In the genomic region with DNA sequence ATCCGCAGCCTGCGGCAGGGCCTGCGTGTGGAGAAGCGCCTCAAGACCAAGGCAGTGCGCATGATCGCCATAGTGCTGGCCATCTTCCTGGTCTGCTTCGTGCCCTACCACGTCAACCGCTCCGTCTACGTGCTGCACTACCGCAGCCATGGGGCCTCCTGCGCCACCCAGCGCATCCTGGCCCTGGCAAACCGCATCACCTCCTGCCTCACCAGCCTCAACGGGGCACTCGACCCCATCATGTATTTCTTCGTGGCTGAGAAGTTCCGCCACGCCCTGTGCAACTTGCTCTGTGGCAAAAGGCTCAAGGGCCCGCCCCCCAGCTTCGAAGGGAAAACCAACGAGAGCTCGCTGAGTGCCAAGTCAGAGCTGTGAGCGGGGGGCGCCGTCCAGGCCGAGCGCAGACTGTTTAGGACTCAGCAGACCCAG, we compare ENCODE assay signal across 18 cellular contexts. TPM values are rescaled to one million over a fixed set of nuclear protein-coding genes. Genes with fewer than 3 reads are reported as not detected.
DNase-seq lines count a peak whose midpoint lies in the region; ATAC-seq and TF ChIP-seq lines count a peak whose summit lies in the region.
"Had no signal": no experiment of that assay in that cellular context is flagged by ENCODE, and none has a peak within 500 bp of the region (broad histone marks: within the 10 kb centered on the region; RNA-seq: fewer than 3 reads in every experiment).

No MANE protein-coding gene starts in this region.

- 88% methylated on average over 18 to 21 of the region's 29 CpGs for WGBS in esophagus squamous epithelium, 2 donors
- WGBS in lung, 2 donors = 93 to 95% methylated on average over 29 of the region's 29 CpGs
- 83 to 91% (median 90%) methylated on average over 27 to 29 of the region's 29 CpGs for WGBS in stomach, 5 donors

- intact Hi-C loops in esophagus squamous epithelium (cut with DNase I) (no loop called here), stomach (cut with DNase I; ENCODE audit: low total_unique reads) (no loop called here)

- peak overlapping the region; percentile 92; the same call in 1 of the 2 replicates for H3K27ac ChIP-seq in DND-41 (ENCODE audit: low read length)
- peak overlapping the region; percentile 14 to 66 (median 50) for H3K27ac ChIP-seq in esophagus squamous epithelium
- H3K27ac ChIP-seq in lung (ENCODE audit: low read depth in 1 of 2, low read length in 1 of 2) = peak overlapping the region; percentile 27 to 75
- peak overlapping the region in 4 of 5 donors; percentile 15 to 90 (median 83) for H3K27ac ChIP-seq in stomach

- H3K4me3 ChIP-seq in DND-41 (ENCODE audit: low read depth in 1 of 2, low read length in 2 of 2) (no peak overlapping the region), esophagus squamous epithelium (no peak overlapping the region), lung (no peak overlapping the region), stomach (no peak overlapping the region)
- H3K4me3 ChIP-seq: adrenal gland had no signal

- no peak for TF ChIP-seq POLR2A in esophagus squamous epithelium (IDR thresholded peaks at IDR 0.05)
- TF ChIP-seq POLR2A in stomach (IDR thresholded peaks at IDR 0.05) = no peak

- H3K9me3 ChIP-seq in DND-41 (ENCODE audit: insufficient read depth, low read length, severe bottlenecking) (no peaks in the 10 kb centered on the region), esophagus squamous epithelium (no peaks in the 10 kb centered on the region), lung (ENCODE audit: control insufficient read depth in 2 of 2, insufficient read depth in 1 of 2, low read length in 1 of 2) (no peaks in the 10 kb centered on the region), stomach (no peaks in the 10 kb centered on the region)
- H3K9me3 ChIP-seq: adrenal gland had no signal

- no peak overlapping the region for H2AFZ ChIP-seq in DND-41 (ENCODE audit: low read depth, low read length)

- ATAC-seq in DND-41 (ENCODE audit: insufficient read depth, low read depth) (no peak), lung (ENCODE audit: insufficient read depth, low FRiP score) (no peak), GM18907 (IDR thresholded peaks at IDR 0.05; ENCODE audit: unreplicated experiment) (no peak), SK-N-SH treated with all-trans-retinoic acid at 6 μM for 48 hours (no peak)
- ATAC-seq: activated CD4-positive, alpha-beta T cell treated with anti-CD3 and anti-CD28 coated beads for 36 hours; effector memory CD8-positive, alpha-beta T cell had no signal

- no peaks in the 10 kb centered on the region for H3K79me2 ChIP-seq in DND-41 (ENCODE audit: insufficient read depth, low read length)

- no peaks in the 10 kb centered on the region for H4K20me1 ChIP-seq in DND-41 (ENCODE audit: insufficient read depth, low read length)

- no peak overlapping the region for H3K4me2 ChIP-seq in DND-41 (ENCODE audit: insufficient read depth, low read length)

- H3K9ac ChIP-seq in DND-41 (ENCODE audit: low read depth, low read length) = no peak overlapping the region

- DNase-seq in DND-41 (no peak), esophagus squamous epithelium (lab: John Stamatoyannopoulos, UW) (no peak), lung (ENCODE audit: low spot score) (no peak), stomach (no peak), retina (no peak), NCI-H82 (lab: John Stamatoyannopoulos, UW) (no peak)
- DNase-seq: activated CD4-positive, alpha-beta T cell treated with anti-CD3 and anti-CD28 coated beads for 36 hours; DMS53; effector memory CD8-positive, alpha-beta T cell; MM.1S; NCI-H187; SW 1271 had no signal

- peaks cover 55% of the 10 kb centered on the region for H3K4me1 ChIP-seq in DND-41 (ENCODE audit: insufficient read depth, low read length)
- H3K4me1 ChIP-seq in esophagus squamous epithelium = peaks cover 11 to 87% (median 37%) of the 10 kb centered on the region in 3 donors
- H3K4me1 ChIP-seq in lung (ENCODE audit: control insufficient read depth in 2 of 2, insufficient read depth in 2 of 2, low read length in 2 of 2) = peaks cover 12 to 46% of the 10 kb centered on the region in 2 donors
- H3K4me1 ChIP-seq in stomach = peaks cover 16 to 96% (median 59%) of the 10 kb centered on the region in 4 donors

- TF ChIP-seq EP300 in stomach (IDR thresholded peaks at IDR 0.05) = no peak

- H3K36me3 ChIP-seq in DND-41 (ENCODE audit: insufficient read depth, low read length) (no peaks in the 10 kb centered on the region), esophagus squamous epithelium (peaks cover 0 to 14% (median 0%) of the 10 kb centered on the region in 3 donors), lung (ENCODE audit: control insufficient read depth in 2 of 2, insufficient read depth in 2 of 2, low read length in 2 of 2) (peaks cover 0 to 24% of the 10 kb centered on the region in 2 donors), stomach (peaks cover 0 to 14% (median 4%) of the 10 kb centered on the region in 4 donors)
- H3K36me3 ChIP-seq: adrenal gland had no signal

- H3K27me3 ChIP-seq in DND-41 (ENCODE audit: insufficient read depth, low read length, poor library complexity) = no peaks in the 10 kb centered on the region
- no peaks in the 10 kb centered on the region for H3K27me3 ChIP-seq in esophagus squamous epithelium
- H3K27me3 ChIP-seq in lung (ENCODE audit: control insufficient read depth, insufficient read depth) = no peaks in the 10 kb centered on the region
- H3K27me3 ChIP-seq in stomach = no peaks in the 10 kb centered on the region
- H3K27me3 ChIP-seq: adrenal gland had no signal

- TF ChIP-seq CTCF in DND-41 (IDR thresholded peaks at IDR 0.05; ENCODE audit: borderline replicate concordance, extremely low read depth, low read length, poor library complexity, severe bottlenecking) (no peak), esophagus squamous epithelium (IDR thresholded peaks at IDR 0.05) (no peak), lung (IDR thresholded peaks at IDR 0.05; ENCODE audit: control extremely low read depth, extremely low read depth) (no peak), stomach (IDR thresholded peaks at IDR 0.05) (no peak)

TF ChIP-seq in SK-N-SH treated with all-trans-retinoic acid at 6 μM for 48 hours, 23 proteins besides CTCF, POLR2A, EP300 and RAD21:
- TF ChIP-seq, protein P1, sequence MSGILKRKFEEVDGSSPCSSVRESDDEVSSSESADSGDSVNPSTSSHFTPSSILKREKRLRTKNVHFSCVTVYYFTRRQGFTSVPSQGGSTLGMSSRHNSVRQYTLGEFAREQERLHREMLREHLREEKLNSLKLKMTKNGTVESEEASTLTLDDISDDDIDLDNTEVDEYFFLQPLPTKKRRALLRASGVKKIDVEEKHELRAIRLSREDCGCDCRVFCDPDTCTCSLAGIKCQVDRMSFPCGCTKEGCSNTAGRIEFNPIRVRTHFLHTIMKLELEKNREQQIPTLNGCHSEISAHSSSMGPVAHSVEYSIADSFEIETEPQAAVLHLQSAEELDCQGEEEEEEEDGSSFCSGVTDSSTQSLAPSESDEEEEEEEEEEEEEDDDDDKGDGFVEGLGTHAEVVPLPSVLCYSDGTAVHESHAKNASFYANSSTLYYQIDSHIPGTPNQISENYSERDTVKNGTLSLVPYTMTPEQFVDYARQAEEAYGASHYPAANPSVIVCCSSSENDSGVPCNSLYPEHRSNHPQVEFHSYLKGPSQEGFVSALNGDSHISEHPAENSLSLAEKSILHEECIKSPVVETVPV (CRISPR knock-in tag; IDR thresholded peaks at IDR 0.05) = no peak
- TF ChIP-seq CSDC2 (CRISPR knock-in tag; IDR thresholded peaks at IDR 0.05) (no peak), ISL1 (CRISPR knock-in tag; IDR thresholded peaks at IDR 0.05) (no peak)
- TF ChIP-seq, protein P2, sequence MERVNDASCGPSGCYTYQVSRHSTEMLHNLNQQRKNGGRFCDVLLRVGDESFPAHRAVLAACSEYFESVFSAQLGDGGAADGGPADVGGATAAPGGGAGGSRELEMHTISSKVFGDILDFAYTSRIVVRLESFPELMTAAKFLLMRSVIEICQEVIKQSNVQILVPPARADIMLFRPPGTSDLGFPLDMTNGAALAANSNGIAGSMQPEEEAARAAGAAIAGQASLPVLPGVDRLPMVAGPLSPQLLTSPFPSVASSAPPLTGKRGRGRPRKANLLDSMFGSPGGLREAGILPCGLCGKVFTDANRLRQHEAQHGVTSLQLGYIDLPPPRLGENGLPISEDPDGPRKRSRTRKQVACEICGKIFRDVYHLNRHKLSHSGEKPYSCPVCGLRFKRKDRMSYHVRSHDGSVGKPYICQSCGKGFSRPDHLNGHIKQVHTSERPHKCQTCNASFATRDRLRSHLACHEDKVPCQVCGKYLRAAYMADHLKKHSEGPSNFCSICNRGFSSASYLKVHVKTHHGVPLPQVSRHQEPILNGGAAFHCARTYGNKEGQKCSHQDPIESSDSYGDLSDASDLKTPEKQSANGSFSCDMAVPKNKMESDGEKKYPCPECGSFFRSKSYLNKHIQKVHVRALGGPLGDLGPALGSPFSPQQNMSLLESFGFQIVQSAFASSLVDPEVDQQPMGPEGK (CRISPR knock-in tag; IDR thresholded peaks at IDR 0.05; ENCODE audit: borderline replicate concordance) = no peak

RNA-seq across cellular contexts. Expression of gene GPR17, which starts 5.4 kb away (rescaled TPM):
- total RNA-seq in esophagus squamous epithelium (not detected), lung (under 1 TPM in 1 of 2 donors, not detected in 1; 0.40 TPM), stomach (not detected)
- polyA plus RNA-seq in lung (1 to 10 TPM in 1 of 2 donors, under 1 TPM in 1; 0.30 to 1.4 TPM), stomach (under 1 TPM; 0.19 to 0.61 (median 0.25) TPM)
- total RNA-seq: activated CD4-positive, alpha-beta T cell treated with anti-CD3 and anti-CD28 coated beads for 36 hours; CD4-positive, alpha-beta memory T cell; H4; kidney epithelial cell had no signal
- polyA plus RNA-seq: CD4-positive, alpha-beta memory T cell had no signal

RNA-seq across cellular contexts. Expression of gene LIMS2, which starts 23.9 kb away (rescaled TPM):
- total RNA-seq in esophagus squamous epithelium (10 to 100 TPM in 1 of 4 donors, 1 to 10 TPM in 3; 2.4 to 29.6 (median 5.9) TPM), lung (100 to 1,000 TPM in 1 of 2 donors, 10 to 100 TPM in 1; 22.2 to 111 TPM), stomach (10 to 100 TPM; 30.3 to 90.4 (median 52.5) TPM)
- polyA plus RNA-seq in lung (100 to 1,000 TPM in 1 of 2 donors, 10 to 100 TPM in 1; 49.6 to 138 TPM), stomach (10 to 100 TPM; 33.0 to 94.1 (median 66.6) TPM)

RNA-seq across cellular contexts. Expression of gene SFT2D3, which starts 49.9 kb away (rescaled TPM):
- total RNA-seq in esophagus squamous epithelium (10 to 100 TPM in 1 of 4 donors, 1 to 10 TPM in 3; 3.3 to 10.5 (median 5.9) TPM), lung (10 to 100 TPM in 1 of 2 donors, 1 to 10 TPM in 1; 7.1 to 11.0 TPM), stomach (10 to 100 TPM in 1 of 5 donors, 1 to 10 TPM in 4; 2.3 to 35.6 (median 7.2) TPM)
- polyA plus RNA-seq in lung (1 to 10 TPM; 5.0 to 9.9 TPM), stomach (1 to 10 TPM; 2.1 to 6.5 (median 3.1) TPM)
